In the genomic region with DNA sequence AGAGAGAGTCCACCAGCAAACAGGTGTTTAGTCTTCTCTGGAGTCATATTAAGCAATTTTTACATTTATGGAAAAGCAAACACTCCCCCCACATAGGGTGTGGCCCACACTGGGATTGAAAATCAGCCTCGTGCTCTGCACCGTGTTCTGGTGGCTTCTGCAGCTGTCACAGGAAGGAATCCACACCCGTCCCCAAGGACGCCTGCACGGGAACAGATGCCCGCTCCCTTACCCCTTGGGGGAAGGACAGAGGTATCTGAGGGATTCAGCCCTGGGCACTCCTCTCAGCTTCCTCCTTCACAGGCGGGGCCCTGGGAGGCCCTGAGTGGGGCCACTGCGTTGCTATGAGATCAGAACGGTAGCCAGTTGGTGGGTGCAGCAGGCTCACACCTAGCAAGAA, we compare ENCODE assay signal across 1 cellular context.
TF ChIP-seq lines count a peak whose summit lies in the region.

No MANE protein-coding gene starts in this region.

TF ChIP-seq in liver, 16 proteins besides CTCF, POLR2A, EP300 and RAD21 (continued from another document):
- no peak for TF ChIP-seq HNF4A (conservative IDR thresholded peaks at IDR 0.05)
- no peak for TF ChIP-seq TAF1 (conservative IDR thresholded peaks at IDR 0.05)
